ENCODE assay signal across 12 cellular contexts in the genomic region with DNA sequence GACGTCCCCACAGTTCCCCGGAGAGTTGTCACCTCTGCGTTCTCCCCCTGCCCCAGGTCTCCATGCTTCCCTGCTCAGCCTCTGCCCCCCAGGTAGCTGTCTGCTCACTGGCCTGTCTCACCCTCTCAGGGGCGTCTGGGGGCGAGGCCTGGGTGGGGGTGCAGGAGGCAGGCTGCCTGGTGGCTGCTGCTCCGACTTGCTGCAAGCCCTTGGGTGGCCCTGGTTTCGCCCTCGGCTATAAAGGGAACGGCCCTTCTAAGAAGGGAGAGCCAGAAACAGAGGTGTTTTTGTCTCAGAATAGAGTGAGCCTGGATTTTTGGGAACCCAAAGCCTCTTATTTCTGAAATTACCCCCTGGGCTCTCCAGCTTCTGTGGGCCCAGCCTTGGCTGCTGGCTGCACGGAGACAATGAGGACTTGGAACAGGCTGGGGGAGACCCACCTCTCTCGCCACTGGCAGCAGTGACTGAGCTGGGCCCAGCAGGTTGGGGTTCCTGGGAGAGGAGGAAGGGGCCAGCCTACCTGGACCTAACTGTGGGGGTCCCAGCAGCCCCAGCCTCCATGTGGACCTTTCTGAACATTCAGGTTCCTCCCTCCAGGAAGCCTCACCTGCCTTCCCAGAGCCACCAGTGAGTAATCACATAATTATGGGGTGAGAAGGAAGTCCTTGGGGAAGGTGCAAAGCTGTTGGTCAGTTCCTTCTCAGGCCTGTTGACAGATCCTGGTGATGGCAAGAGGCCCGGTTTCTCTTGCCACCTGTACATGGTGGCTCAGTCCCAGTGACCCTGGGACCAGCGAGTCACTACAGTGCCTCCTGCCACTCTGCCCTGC. TPM values are rescaled to one million over a fixed set of nuclear protein-coding genes. Genes with fewer than 3 reads are reported as not detected.
DNase-seq lines count a peak whose midpoint lies in the region; ATAC-seq and FAIRE-seq lines count a peak whose summit lies in the region.
"Had no signal": no experiment of that assay in that cellular context is flagged by ENCODE, and none has a peak within 500 bp of the region (broad histone marks: within the 10 kb centered on the region; RNA-seq: fewer than 3 reads in every experiment).

No MANE protein-coding gene starts in this region.

- DNase-seq in DMS53 (lab: John Stamatoyannopoulos, UW), result peak; percentile 81
- peak; percentile 34 for DNase-seq in NCI-H146 treated with DMSO at 0.1 percent for 48 hours (lab: John Stamatoyannopoulos, UW; ENCODE audit: unreplicated experiment)
- no peak for DNase-seq in effector memory CD8-positive, alpha-beta T cell
- DNase-seq in naive thymus-derived CD8-positive, alpha-beta T cell, result no peak
- DNase-seq in frontal cortex (ENCODE audit: low spot score in 2 of 2), result no peak
- no peak for DNase-seq in hippocampal formation (lab: John Stamatoyannopoulos, UW)
- DNase-seq in immature natural killer cell, result no peak
- DNase-seq: activated naive CD4-positive, alpha-beta T cell treated with Interleukin-2 at 50 U/mL for 16 hours; DND-41; stimulated activated CD4-positive, alpha-beta T cell treated with anti-CD3 and anti-CD28 coated beads, Interleukin-12 subunit alpha, Interleukin-12 subunit beta, amount 100 ng/mL, for 4 hours had no signal

- POLR2A ChIA-PET in naive thymus-derived CD8-positive, alpha-beta T cell (lab: Charles Lee), result no interaction called here

- no peak for ATAC-seq in effector memory CD8-positive, alpha-beta T cell (replicated peaks)
- ATAC-seq in naive thymus-derived CD8-positive, alpha-beta T cell, result no peak
- ATAC-seq in GM19035 (IDR thresholded peaks at IDR 0.05; ENCODE audit: unreplicated experiment), result no peak
- ATAC-seq: WTC11 had no signal

- FAIRE-seq in frontal cortex (lab: Jason Lieb, UNC), result no peak

- H3K36me3 Mint-ChIP-seq in effector memory CD8-positive, alpha-beta T cell (ENCODE audit: insufficient read depth), result no peaks in the 10 kb centered on the region
- peaks cover 0 to 5% (median 3%) of the 10 kb centered on the region in 3 donors for H3K36me3 Mint-ChIP-seq in naive thymus-derived CD8-positive, alpha-beta T cell
- H3K36me3 Mint-ChIP-seq in immature natural killer cell, result peaks cover 0 to 9% (median 0%) of the 10 kb centered on the region in 3 donors
- H3K36me3 Mint-ChIP-seq: WTC11 had no signal

- H3K4me3 Mint-ChIP-seq in effector memory CD8-positive, alpha-beta T cell, result no peak overlapping the region
- H3K4me3 Mint-ChIP-seq in naive thymus-derived CD8-positive, alpha-beta T cell, result peak overlapping the region in 8 of 10 donors; percentile 11 to 81 (median 58)
- peak overlapping the region in 1 of 5 donors; percentile 27 for H3K4me3 Mint-ChIP-seq in immature natural killer cell
- H3K4me3 Mint-ChIP-seq: WTC11 had no signal

- no peaks in the 10 kb centered on the region for H3K9me3 Mint-ChIP-seq in effector memory CD8-positive, alpha-beta T cell
- no peaks in the 10 kb centered on the region for H3K9me3 Mint-ChIP-seq in naive thymus-derived CD8-positive, alpha-beta T cell
- H3K9me3 Mint-ChIP-seq in immature natural killer cell, result no peaks in the 10 kb centered on the region
- H3K9me3 Mint-ChIP-seq: WTC11 had no signal

- no peaks in the 10 kb centered on the region for H3K27me3 Mint-ChIP-seq in effector memory CD8-positive, alpha-beta T cell
- no peaks in the 10 kb centered on the region for H3K27me3 Mint-ChIP-seq in naive thymus-derived CD8-positive, alpha-beta T cell
- peaks cover 0 to 3% (median 0%) of the 10 kb centered on the region in 3 donors for H3K27me3 Mint-ChIP-seq in immature natural killer cell (ENCODE audit: low read depth in 3 of 3)

- H3K4me1 Mint-ChIP-seq in effector memory CD8-positive, alpha-beta T cell (ENCODE audit: low read depth in 2 of 2), result peaks cover 49 to 51% of the 10 kb centered on the region in 2 donors
- peaks cover 28 to 86% (median 73%) of the 10 kb centered on the region in 4 donors for H3K4me1 Mint-ChIP-seq in naive thymus-derived CD8-positive, alpha-beta T cell
- H3K4me1 Mint-ChIP-seq in immature natural killer cell, result peaks cover 47 to 54% of the 10 kb centered on the region in 2 donors

- H3K27ac Mint-ChIP-seq in effector memory CD8-positive, alpha-beta T cell, result peak overlapping the region; percentile 67 to 86
- peak overlapping the region; percentile 71 to 97 (median 91) for H3K27ac Mint-ChIP-seq in naive thymus-derived CD8-positive, alpha-beta T cell
- peak overlapping the region in 1 of 6 donors; percentile 82 for H3K27ac Mint-ChIP-seq in immature natural killer cell
- H3K27ac Mint-ChIP-seq: WTC11 had no signal

RNA-seq across cellular contexts. Expression of a gene that starts 15.5 kb away (rescaled TPM):
- total RNA-seq in naive thymus-derived CD8-positive, alpha-beta T cell, result under 1 TPM; 0.44 to 0.47 TPM
- under 1 TPM; 0.53 to 0.63 (median 0.55) TPM for polyA plus RNA-seq in naive thymus-derived CD8-positive, alpha-beta T cell
- 11.0 TPM for total RNA-seq in frontal cortex
- polyA plus RNA-seq in immature natural killer cell, result under 1 TPM in 1 of 3 donors, not detected in 2; 0.26 TPM

RNA-seq across cellular contexts. Expression of a gene that starts 49.5 kb away (rescaled TPM):
- 1 to 10 TPM; 4.3 to 6.1 TPM for total RNA-seq in naive thymus-derived CD8-positive, alpha-beta T cell
- polyA plus RNA-seq in naive thymus-derived CD8-positive, alpha-beta T cell, result 10 to 100 TPM; 11.6 to 18.9 (median 13.7) TPM
- total RNA-seq in frontal cortex, result 0.41 TPM
- 1 to 10 TPM; 2.7 to 7.3 (median 2.8) TPM for polyA plus RNA-seq in immature natural killer cell
- total RNA-seq: WTC11 had no signal

Comparison
In these comparisons a context has a peak if more than half of its experiments do, and no peak if none do; other contexts are left out.
1. DNase-seq: peak in DMS53 (single experiment) and NCI-H146 treated with DMSO at 0.1 percent for 48 hours (single experiment); none in effector memory CD8-positive, alpha-beta T cell (0 of 3), naive thymus-derived CD8-positive, alpha-beta T cell (0 of 10), frontal cortex (0 of 2), hippocampal formation (0 of 2) and immature natural killer cell (0 of 3).
2. H3K4me3 Mint-ChIP-seq: peak in naive thymus-derived CD8-positive, alpha-beta T cell (8 of 10); none in effector memory CD8-positive, alpha-beta T cell (0 of 2).